9 cellular contexts compared by ENCODE assay signal in genomic region chr5:34474573-34475021, GRCh38.
DNase-seq lines count a peak whose midpoint lies in the region; ATAC-seq, FAIRE-seq and TF ChIP-seq lines count a peak whose summit lies in the region.
"Had no signal": no experiment of that assay in that cellular context is flagged by ENCODE, and none has a peak within 500 bp of the region (broad histone marks: within the 10 kb centered on the region; RNA-seq: fewer than 3 reads in every experiment).

No MANE protein-coding gene starts in this region.

- H3K36me3 ChIP-seq in tibial nerve = no peaks in the 10 kb centered on the region

- no peaks in the 10 kb centered on the region for H3K9me3 Mint-ChIP-seq in activated T-cell treated with anti-CD3 and anti-CD28 coated beads, Interleukin-2, amount 50 U/mL, for 4 hours
- no peaks in the 10 kb centered on the region for H3K9me3 Mint-ChIP-seq in activated T-cell treated with anti-CD3 and anti-CD28 coated beads, Interleukin-2, amount 50 U/mL, for 24 hours
- peaks cover 7% of the 10 kb centered on the region for H3K9me3 Mint-ChIP-seq in MCF 10A (ENCODE audit: unreplicated experiment)
- H3K9me3 Mint-ChIP-seq: stimulated activated effector memory CD8-positive, alpha-beta T cell treated with anti-CD3 and anti-CD28 coated beads, Interleukin-12 subunit alpha, Interleukin-12 subunit beta, amount 100 ng/mL, for 72 hours had no signal

- whole genome bisulfite sequencing in tibial nerve, 2 donors = 17 to 20% methylated on average over 4 of the region's 4 CpGs

- no peak overlapping the region for H3K27ac ChIP-seq in tibial nerve

- CTCF ChIA-PET in MCF 10A (lab: Yijun Ruan, JAX) = interaction anchor here (0.6 to 24.6 kb wide), 12 partner anchors 14 to 754 kb away, joined by 3 to 468 read pairs (median 3); no protein-coding TSS in a partner anchor

- H3K27me3 ChIP-seq in tibial nerve = no peaks in the 10 kb centered on the region

- H3K36me3 Mint-ChIP-seq in activated T-cell treated with anti-CD3 and anti-CD28 coated beads, Interleukin-2, amount 50 U/mL, for 4 hours (ENCODE audit: insufficient read depth) = no peaks in the 10 kb centered on the region
- H3K36me3 Mint-ChIP-seq in activated T-cell treated with anti-CD3 and anti-CD28 coated beads, Interleukin-2, amount 50 U/mL, for 24 hours (ENCODE audit: low read depth) = no peaks in the 10 kb centered on the region
- H3K36me3 Mint-ChIP-seq in MCF 10A (ENCODE audit: insufficient read depth, unreplicated experiment) = no peaks in the 10 kb centered on the region
- H3K36me3 Mint-ChIP-seq: stimulated activated effector memory CD8-positive, alpha-beta T cell treated with anti-CD3 and anti-CD28 coated beads, Interleukin-12 subunit alpha, Interleukin-12 subunit beta, amount 100 ng/mL, for 72 hours had no signal

- peak; percentile 50 to 53 for ATAC-seq in activated T-cell treated with anti-CD3 and anti-CD28 coated beads, Interleukin-2, amount 50 U/mL, for 4 hours
- peak; percentile 77 for ATAC-seq in HG03103 (IDR thresholded peaks at IDR 0.05; ENCODE audit: low read depth, unreplicated experiment)
- ATAC-seq: stimulated activated effector memory CD8-positive, alpha-beta T cell treated with anti-CD3 and anti-CD28 coated beads, Interleukin-12 subunit alpha, Interleukin-12 subunit beta, amount 100 ng/mL, for 72 hours had no signal

- no peak overlapping the region for H3K4me3 ChIP-seq in tibial nerve

- TF ChIP-seq EP300 in tibial nerve (IDR thresholded peaks at IDR 0.05) = no peak

- no TSS peak for BruUV-seq in MCF 10A (replicated peaks; lab: Mats Ljungman, UMichigan)

- H3K27me3 Mint-ChIP-seq in activated T-cell treated with anti-CD3 and anti-CD28 coated beads, Interleukin-2, amount 50 U/mL, for 4 hours (ENCODE audit: low read depth) = peaks cover 16% of the 10 kb centered on the region
- peaks cover 18% of the 10 kb centered on the region for H3K27me3 Mint-ChIP-seq in activated T-cell treated with anti-CD3 and anti-CD28 coated beads, Interleukin-2, amount 50 U/mL, for 24 hours
- peaks cover 16% of the 10 kb centered on the region for H3K27me3 Mint-ChIP-seq in MCF 10A (ENCODE audit: insufficient read depth, unreplicated experiment)

- no peaks in the 10 kb centered on the region for H3K9me3 ChIP-seq in tibial nerve

- peaks cover 2% of the 10 kb centered on the region for H3K4me1 Mint-ChIP-seq in activated T-cell treated with anti-CD3 and anti-CD28 coated beads, Interleukin-2, amount 50 U/mL, for 4 hours (ENCODE audit: low read depth)
- H3K4me1 Mint-ChIP-seq in activated T-cell treated with anti-CD3 and anti-CD28 coated beads, Interleukin-2, amount 50 U/mL, for 24 hours (ENCODE audit: low read depth) = no peaks in the 10 kb centered on the region
- no peaks in the 10 kb centered on the region for H3K4me1 Mint-ChIP-seq in MCF 10A (ENCODE audit: insufficient read depth, unreplicated experiment)
- H3K4me1 Mint-ChIP-seq: stimulated activated effector memory CD8-positive, alpha-beta T cell treated with anti-CD3 and anti-CD28 coated beads, Interleukin-12 subunit alpha, Interleukin-12 subunit beta, amount 100 ng/mL, for 72 hours had no signal

- no peak overlapping the region for H3K4me3 Mint-ChIP-seq in activated T-cell treated with anti-CD3 and anti-CD28 coated beads, Interleukin-2, amount 50 U/mL, for 4 hours
- H3K4me3 Mint-ChIP-seq in activated T-cell treated with anti-CD3 and anti-CD28 coated beads, Interleukin-2, amount 50 U/mL, for 24 hours = no peak overlapping the region
- H3K4me3 Mint-ChIP-seq in MCF 10A (ENCODE audit: unreplicated experiment) = no peak overlapping the region
- H3K4me3 Mint-ChIP-seq: stimulated activated effector memory CD8-positive, alpha-beta T cell treated with anti-CD3 and anti-CD28 coated beads, Interleukin-12 subunit alpha, Interleukin-12 subunit beta, amount 100 ng/mL, for 72 hours had no signal

- H3K4me1 ChIP-seq in tibial nerve = peaks cover 0 to 4% (median 0%) of the 10 kb centered on the region in 4 donors

- DNase-seq in activated T-cell treated with anti-CD3 and anti-CD28 coated beads, Interleukin-2, amount 50 U/mL, for 4 hours = no peak
- DNase-seq in activated T-cell treated with anti-CD3 and anti-CD28 coated beads, Interleukin-2, amount 50 U/mL, for 24 hours = no peak
- DNase-seq in NCI-H460 (ENCODE audit: extremely low read depth, low read depth) (peak; percentile 49), MCF 10A (ENCODE audit: unreplicated experiment) (peak; percentile 67), tibial nerve (ENCODE audit: low spot score in 2 of 2) (peak in 1 of 2 donors; percentile 26)
- DNase-seq in stimulated activated CD8-positive, alpha-beta memory T cell treated with anti-CD3 and anti-CD28 coated beads, Interleukin-4, amount 100 ng/mL, for 48 hours = no peak

- no peak overlapping the region for H3K27ac Mint-ChIP-seq in activated T-cell treated with anti-CD3 and anti-CD28 coated beads, Interleukin-2, amount 50 U/mL, for 24 hours
- H3K27ac Mint-ChIP-seq in MCF 10A (ENCODE audit: low read depth, unreplicated experiment) = no peak overlapping the region
- H3K27ac Mint-ChIP-seq: stimulated activated effector memory CD8-positive, alpha-beta T cell treated with anti-CD3 and anti-CD28 coated beads, Interleukin-12 subunit alpha, Interleukin-12 subunit beta, amount 100 ng/mL, for 72 hours had no signal

- peak; percentile 77 for FAIRE-seq in islet of Langerhans (lab: Jason Lieb, UNC)

- no peak for TF ChIP-seq POLR2A in tibial nerve (IDR thresholded peaks at IDR 0.05)

- POLR2A ChIA-PET in MCF 10A (lab: Yijun Ruan, JAX) = interaction anchor here (1.0 kb wide), 1 partner anchor 424 kb away, joined by 4 read pairs; no protein-coding TSS in a partner anchor

- intact Hi-C loops in MCF 10A (cut with micrococcal nuclease) = loop anchor here (1.0 to 10.0 kb wide), 3 partner anchors 424 to 710 kb away; no protein-coding TSS in a partner anchor

- TF ChIP-seq CTCF in MCF 10A (IDR thresholded peaks at IDR 0.05; ENCODE audit: unreplicated experiment) = peak; percentile 90
- peak; percentile 89 to 96 (median 93) for TF ChIP-seq CTCF in tibial nerve (IDR thresholded peaks at IDR 0.05)

Comparison
In these comparisons a context has a peak if more than half of its experiments do, and no peak if none do; other contexts are left out.
1. DNase-seq: peak in NCI-H460 (single experiment) and MCF 10A (single experiment); none in activated T-cell treated with anti-CD3 and anti-CD28 coated beads, Interleukin-2, amount 50 U/mL, for 4 hours (single experiment), activated T-cell treated with anti-CD3 and anti-CD28 coated beads, Interleukin-2, amount 50 U/mL, for 24 hours (single experiment) and stimulated activated CD8-positive, alpha-beta memory T cell treated with anti-CD3 and anti-CD28 coated beads, Interleukin-4, amount 100 ng/mL, for 48 hours (single experiment).